8 cellular contexts compared by ENCODE assay signal in the genomic region with DNA sequence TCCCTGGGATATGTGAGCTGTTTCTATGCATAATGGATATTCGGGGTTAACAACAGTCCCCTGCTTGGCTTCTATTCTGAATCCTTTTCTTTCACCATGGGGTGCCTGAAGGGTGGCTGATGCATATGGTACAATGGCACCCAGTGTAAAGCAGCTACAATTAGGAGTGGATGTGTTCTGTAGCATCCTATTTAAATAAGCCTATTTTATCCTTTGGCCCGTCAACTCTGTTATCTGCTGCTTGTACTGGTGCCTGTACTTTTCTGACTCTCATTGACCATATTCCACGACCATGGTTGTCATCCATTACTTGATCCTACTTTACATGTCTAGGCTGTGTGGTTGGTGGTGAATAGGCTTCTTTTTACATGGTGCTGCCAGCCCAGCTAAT. TPM values are rescaled to one million over a fixed set of nuclear protein-coding genes. Genes with fewer than 3 reads are reported as not detected.
DNase-seq lines count a peak whose midpoint lies in the region; ATAC-seq, FAIRE-seq and TF ChIP-seq lines count a peak whose summit lies in the region.

No MANE protein-coding gene starts in this region.

- H3K9ac ChIP-seq in MM.1S (ENCODE audit: low read length): peak overlapping the region; percentile 78; the same call in 1 of the 2 replicates
- H3K9ac ChIP-seq in endocrine pancreas (ENCODE audit: control insufficient read depth, insufficient read depth, low read length): peak overlapping the region; percentile 94

- TF ChIP-seq CTCF in MM.1S (IDR thresholded peaks at IDR 0.05; ENCODE audit: low read length) (no peak), D721Med (IDR thresholded peaks at IDR 0.05; ENCODE audit: insufficient read depth, missing control alignments) (no peak)

- no peak for ATAC-seq in CD4-positive, CD25-positive, alpha-beta regulatory T cell (ENCODE audit: low read depth in 2 of 2)
- ATAC-seq in HG02973 (IDR thresholded peaks at IDR 0.05; ENCODE audit: unreplicated experiment) (no peak), HG02798 (IDR thresholded peaks at IDR 0.05; ENCODE audit: poor library complexity, unreplicated experiment) (no peak), HG03521 (IDR thresholded peaks at IDR 0.05; ENCODE audit: unreplicated experiment) (no peak)

- H3K4me3 Mint-ChIP-seq in CD4-positive, CD25-positive, alpha-beta regulatory T cell: peak overlapping the region; percentile 88 to 98 (median 92)

- DNase-seq in CD4-positive, CD25-positive, alpha-beta regulatory T cell: no peak
- no peak for DNase-seq in MM.1S
- no peak for DNase-seq in D721Med (ENCODE audit: insufficient read length, low spot score)

- peaks cover 0 to 60% (median 24%) of the 10 kb centered on the region in 7 donors for H3K9me3 Mint-ChIP-seq in CD4-positive, CD25-positive, alpha-beta regulatory T cell

- H4K20me1 ChIP-seq in MM.1S (ENCODE audit: insufficient read depth, low read length): no peaks in the 10 kb centered on the region

- H3K4me1 ChIP-seq in CD4-positive, CD25-positive, alpha-beta regulatory T cell (ENCODE audit: control insufficient read depth, insufficient read depth, low read length, poor library complexity, severe bottlenecking): peaks cover 26% of the 10 kb centered on the region
- H3K4me1 ChIP-seq in MM.1S (ENCODE audit: low read length): peaks cover 7% of the 10 kb centered on the region
- peaks cover 10% of the 10 kb centered on the region for H3K4me1 ChIP-seq in endocrine pancreas (ENCODE audit: control insufficient read depth, insufficient read depth, low read length)
- H3K4me1 ChIP-seq in neuron (ENCODE audit: insufficient read depth, low read length): peaks cover 25% of the 10 kb centered on the region

- H3K36me3 Mint-ChIP-seq in CD4-positive, CD25-positive, alpha-beta regulatory T cell: peaks cover 48% of the 10 kb centered on the region

- H3K9me2 ChIP-seq in MM.1S (replicated peaks; ENCODE audit: insufficient read depth, low read length): no peaks in the 10 kb centered on the region

- H3K27me3 Mint-ChIP-seq in CD4-positive, CD25-positive, alpha-beta regulatory T cell: peaks cover 7% of the 10 kb centered on the region

- H3K36me3 ChIP-seq in CD4-positive, CD25-positive, alpha-beta regulatory T cell (ENCODE audit: control insufficient read depth, insufficient read depth, low read length): peaks cover 39% of the 10 kb centered on the region
- peaks cover 34% of the 10 kb centered on the region for H3K36me3 ChIP-seq in MM.1S (replicated peaks; ENCODE audit: insufficient read depth, low read length)
- peaks cover 23% of the 10 kb centered on the region for H3K36me3 ChIP-seq in endocrine pancreas (ENCODE audit: control insufficient read depth, insufficient read depth, low read length)
- peaks cover 65% of the 10 kb centered on the region for H3K36me3 ChIP-seq in neuron (ENCODE audit: insufficient read depth, low read length)

- H3K27ac Mint-ChIP-seq in CD4-positive, CD25-positive, alpha-beta regulatory T cell: peak overlapping the region; percentile 84 to 88 (median 87)

- peaks cover 48 to 59% of the 10 kb centered on the region in 2 experiments for H3K9me3 ChIP-seq in CD4-positive, CD25-positive, alpha-beta regulatory T cell (ENCODE audit: control insufficient read depth in 2 of 2, low read length in 2 of 2)
- H3K9me3 ChIP-seq in MM.1S (replicated peaks; ENCODE audit: insufficient read depth, low read length) (no peaks in the 10 kb centered on the region), endocrine pancreas (ENCODE audit: control insufficient read depth, low read length) (peaks cover 4% of the 10 kb centered on the region), neuron (ENCODE audit: low read length) (peaks cover 65% of the 10 kb centered on the region)

- H2AFZ ChIP-seq in MM.1S (ENCODE audit: low read length): no peak overlapping the region
- H2AFZ ChIP-seq in neuron (ENCODE audit: low read depth, low read length): no peak overlapping the region

- H3F3A ChIP-seq in MM.1S (ENCODE audit: insufficient read depth, low read length): peaks cover 3% of the 10 kb centered on the region; the same call in 1 of the 2 replicates

- peaks cover 57% of the 10 kb centered on the region for H3K79me2 ChIP-seq in MM.1S (ENCODE audit: low read length)

- peaks cover 12 to 61% (median 35%) of the 10 kb centered on the region in 4 donors for H3K4me1 Mint-ChIP-seq in CD4-positive, CD25-positive, alpha-beta regulatory T cell

- H3K27ac ChIP-seq in CD4-positive, CD25-positive, alpha-beta regulatory T cell (ENCODE audit: insufficient read depth, low read length, poor library complexity, severe bottlenecking): peak overlapping the region; percentile 90
- H3K27ac ChIP-seq in MM.1S (ENCODE audit: low read length): no peak overlapping the region

- no peak for FAIRE-seq in D721Med (lab: Jason Lieb, UNC)

- peak overlapping the region; percentile 89 for H3K4me3 ChIP-seq in CD4-positive, CD25-positive, alpha-beta regulatory T cell (ENCODE audit: low read depth, low read length)
- H3K4me3 ChIP-seq in MM.1S (ENCODE audit: low read length): peak overlapping the region; percentile 78
- H3K4me3 ChIP-seq in endocrine pancreas (ENCODE audit: control insufficient read depth, insufficient read depth, low read length): peak overlapping the region; percentile 93
- H3K4me3 ChIP-seq in neuron (ENCODE audit: low read length): peak overlapping the region; percentile 98

- no peaks in the 10 kb centered on the region for H3K27me3 ChIP-seq in CD4-positive, CD25-positive, alpha-beta regulatory T cell (ENCODE audit: control insufficient read depth, insufficient read depth, low read length)
- H3K27me3 ChIP-seq in MM.1S (replicated peaks; ENCODE audit: insufficient read depth, low read length) (no peaks in the 10 kb centered on the region), endocrine pancreas (ENCODE audit: control insufficient read depth, insufficient read depth, low read length) (no peaks in the 10 kb centered on the region), neuron (ENCODE audit: insufficient read depth, low read length) (no peaks in the 10 kb centered on the region)

- peak overlapping the region; percentile 86 for H3K4me2 ChIP-seq in MM.1S (ENCODE audit: low read depth, low read length)

RNA-seq across cellular contexts. Expression of a gene that starts 1.3 kb away (rescaled TPM):
- total RNA-seq in CD4-positive, CD25-positive, alpha-beta regulatory T cell: 90.9 TPM
- polyA plus RNA-seq in CD4-positive, CD25-positive, alpha-beta regulatory T cell: 10 to 100 TPM; 18.2 to 24.9 (median 20.7) TPM

RNA-seq across cellular contexts. Expression of a gene that starts 1.8 kb away (rescaled TPM):
- total RNA-seq in CD4-positive, CD25-positive, alpha-beta regulatory T cell: 39.0 TPM
- 10 to 100 TPM in 3 of 4 donors, 1 to 10 TPM in 1; 7.6 to 21.2 (median 16.4) TPM for polyA plus RNA-seq in CD4-positive, CD25-positive, alpha-beta regulatory T cell
